1 cellular context compared by ENCODE assay signal in the genomic region with DNA sequence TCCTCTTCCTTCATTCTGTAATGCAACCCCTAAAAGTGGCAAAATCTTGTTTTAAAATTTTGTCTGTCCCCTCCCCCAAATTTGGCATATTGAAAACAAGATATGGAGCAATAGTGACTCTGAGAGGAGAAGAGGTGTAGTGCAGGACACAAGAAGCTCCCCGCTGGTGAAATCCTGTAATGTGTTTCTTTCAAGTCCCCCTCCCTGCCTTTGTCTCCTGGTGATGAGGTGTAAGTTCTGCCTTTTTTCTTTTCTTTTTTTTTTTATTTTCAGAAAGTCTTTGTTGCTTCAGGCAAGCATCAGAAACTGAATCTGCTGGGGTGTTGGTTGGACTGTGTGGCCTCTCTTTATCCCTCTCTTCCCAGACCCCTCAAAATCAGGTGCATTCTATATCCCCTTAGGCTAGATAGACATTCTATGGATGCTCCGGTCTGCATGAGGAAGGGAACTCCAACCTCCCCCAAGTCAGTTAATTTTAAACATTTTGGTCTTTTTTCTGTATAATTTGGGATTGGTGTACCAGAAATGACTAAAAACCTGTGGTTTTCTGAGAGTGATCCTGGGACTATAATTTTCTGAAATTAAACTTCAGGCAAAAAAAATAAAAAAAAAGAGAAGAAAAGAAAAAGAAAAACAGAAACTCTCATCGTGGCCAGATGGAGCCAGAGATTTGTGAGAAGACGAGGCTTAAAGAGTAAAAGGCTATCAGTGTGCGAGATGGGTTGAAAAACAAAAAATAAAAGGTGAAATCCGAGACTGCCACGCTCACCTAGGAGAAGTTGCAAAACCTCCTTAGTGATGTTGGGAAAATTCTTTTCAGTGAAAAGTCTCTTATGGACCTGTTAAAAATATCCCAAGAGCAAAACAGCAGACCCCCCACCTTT.
TF ChIP-seq lines count a peak whose summit lies in the region.

No MANE protein-coding gene starts in this region.

TF ChIP-seq in GM12878, 131 proteins besides CTCF, POLR2A, EP300 and RAD21:
- TF ChIP-seq SMC3 (IDR thresholded peaks at IDR 0.05; ENCODE audit: borderline replicate concordance, low read length), result peak; percentile 29; the same call in 1 of the 2 replicates
- no peak for TF ChIP-seq TCF7 (IDR thresholded peaks at IDR 0.05; ENCODE audit: borderline replicate concordance)
